8 cellular contexts compared by ENCODE assay signal in the genomic region with DNA sequence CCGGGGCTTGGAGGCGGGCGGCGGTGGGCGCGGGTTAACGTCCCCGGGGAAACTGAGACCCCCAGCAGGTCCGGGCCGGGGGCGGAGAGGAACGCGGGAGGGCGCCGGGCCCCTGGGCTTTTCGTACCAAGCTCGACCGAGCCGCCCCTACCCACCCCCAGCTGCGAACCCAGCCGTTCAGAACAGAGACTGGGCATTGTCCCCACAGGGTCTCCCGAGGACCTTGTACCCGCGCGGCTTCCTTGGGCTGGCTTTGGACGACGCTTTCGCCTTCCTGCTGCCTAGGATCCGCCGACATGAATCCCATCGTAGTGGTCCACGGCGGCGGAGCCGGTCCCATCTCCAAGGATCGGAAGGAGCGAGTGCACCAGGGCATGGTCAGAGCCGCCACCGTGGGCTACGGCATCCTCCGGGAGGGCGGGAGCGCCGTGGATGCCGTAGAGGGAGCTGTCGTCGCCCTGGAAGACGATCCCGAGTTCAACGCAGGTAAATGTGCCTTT. TPM values are rescaled to one million over a fixed set of nuclear protein-coding genes. Genes with fewer than 3 reads are reported as not detected.
DNase-seq lines count a peak whose midpoint lies in the region; ATAC-seq, FAIRE-seq and TF ChIP-seq lines count a peak whose summit lies in the region.

No MANE protein-coding gene starts in this region.

- no peaks in the 10 kb centered on the region for H3K36me3 ChIP-seq in neuron (ENCODE audit: insufficient read depth, low read length)

- H3K4me3 ChIP-seq in fibroblast of the aortic adventitia (ENCODE audit: low read depth, low read length) (peak overlapping the region; percentile 64), neuron (ENCODE audit: low read length) (peak overlapping the region; percentile 54)

- no peak for FAIRE-seq in HTR-8/SVneo (lab: Jason Lieb, UNC)

- TF ChIP-seq CTCF in fibroblast of the aortic adventitia (IDR thresholded peaks at IDR 0.05; ENCODE audit: insufficient read depth, low read length), result no peak

- peak overlapping the region; percentile 90 for H2AFZ ChIP-seq in neuron (ENCODE audit: low read depth, low read length)

- peak; percentile 40 for DNase-seq in Daoy (ENCODE audit: low read depth)
- peak; percentile 10 for DNase-seq in HTR-8/SVneo (ENCODE audit: insufficient read length, low spot score)
- peak; percentile 25 to 27 for DNase-seq in activated CD4-positive, alpha-beta T cell treated with anti-CD3 and anti-CD28 coated beads, Interleukin-2, amount 50 U/mL, for 48 hours
- no peak for DNase-seq in fibroblast of the aortic adventitia (ENCODE audit: low read depth)
- no peak for DNase-seq in GM19238 (ENCODE audit: insufficient read length, low spot score)
- no peak for DNase-seq in OCI-M1 (lab: John Stamatoyannopoulos, UW)

- H3K4me1 ChIP-seq in neuron (ENCODE audit: insufficient read depth, low read length), result no peaks in the 10 kb centered on the region

- no peak for ATAC-seq in GM18867 (IDR thresholded peaks at IDR 0.05; ENCODE audit: unreplicated experiment)

- peaks cover 15% of the 10 kb centered on the region for H3K27me3 ChIP-seq in neuron (ENCODE audit: insufficient read depth, low read length)

- no peaks in the 10 kb centered on the region for H3K9me3 ChIP-seq in neuron (ENCODE audit: low read length)

RNA-seq across cellular contexts. Expression of gene ASRGL1, which starts 0.5 kb away (rescaled TPM):
- 37.0 and 68.0 TPM in 2 replicates for total RNA-seq in Daoy (2014; rRNA removed; shearing (Covaris generic))
- total RNA-seq in fibroblast of the aortic adventitia (ENCODE audit: low replicate concordance), result 0.18 and 0.98 TPM in 2 replicates

RNA-seq across cellular contexts. Expression of gene SCGB1D4, which starts 38.9 kb away (rescaled TPM):
- total RNA-seq in Daoy (2014; rRNA removed; shearing (Covaris generic)), result not detected in 2 replicates
- total RNA-seq in fibroblast of the aortic adventitia (ENCODE audit: low replicate concordance), result not detected in 2 replicates

Comparison
In these comparisons a context has a peak if more than half of its experiments do, and no peak if none do; other contexts are left out.
1. DNase-seq: peak in Daoy (single experiment), HTR-8/SVneo (single experiment) and activated CD4-positive, alpha-beta T cell treated with anti-CD3 and anti-CD28 coated beads, Interleukin-2, amount 50 U/mL, for 48 hours (2 of 2); none in fibroblast of the aortic adventitia (single experiment), GM19238 (single experiment) and OCI-M1 (single experiment).
2. RNA of gene ASRGL1, which starts 0.5 kb away (total RNA-seq): 37.0 to 68.0 TPM in Daoy; 0.18 to 0.98 TPM in fibroblast of the aortic adventitia; every median in the first group is over 10 times any median in the second.